11 cellular contexts compared by ENCODE assay signal in genomic region chr7:36949711-36950600, GRCh38.
A peak's percentile ranks its signal among the peaks of the same experiment; 100 is the strongest.
DNase-seq lines count a peak whose midpoint lies in the region; ATAC-seq and TF ChIP-seq lines count a peak whose summit lies in the region.
"Had no signal": no experiment of that assay in that cellular context is flagged by ENCODE, and none has a peak within 500 bp of the region (broad histone marks: within the 10 kb centered on the region; RNA-seq: fewer than 3 reads in every experiment).

No MANE protein-coding gene starts in this region.

- DNase-seq in NCI-H2081 (lab: John Stamatoyannopoulos, UW) (peak; percentile 45 to 51), NCI-H2081 treated with DMSO at 0.1 percent for 48 hours (lab: John Stamatoyannopoulos, UW) (no peak), NCI-H2227 (lab: John Stamatoyannopoulos, UW; ENCODE audit: unreplicated experiment) (peak; percentile 14), epithelial cell of esophagus (ENCODE audit: low read depth) (peak; percentile 63), prostate gland (ENCODE audit: low spot score) (peak; percentile 55), Calu3 (no peak), kidney glomerular epithelial cell (lab: John Stamatoyannopoulos, UW) (no peak)
- DNase-seq: NCI-H446 treated with DMSO at 0.1 percent for 48 hours; stimulated activated naive CD4-positive, alpha-beta T cell treated with Interleukin-2 at 50 U/mL for 16 hours had no signal

- H3K27me3 Mint-ChIP-seq in Calu3 (ENCODE audit: unreplicated experiment), result peaks cover 46% of the 10 kb centered on the region
- H3K27me3 Mint-ChIP-seq: activated naive CD8-positive, alpha-beta T cell had no signal

- CTCF ChIA-PET in Calu3 (lab: Charles Lee), result no interaction called here

- no TSS peak for BruUV-seq in Calu3 (replicated peaks; lab: Mats Ljungman, UMichigan)

- TF ChIP-seq CTCF in epithelial cell of esophagus (IDR thresholded peaks at IDR 0.05; ENCODE audit: insufficient read depth, low read depth, low read length, missing control alignments), result no peak
- TF ChIP-seq CTCF in prostate gland (IDR thresholded peaks at IDR 0.05), result no peak
- TF ChIP-seq CTCF in Calu3 (IDR thresholded peaks at IDR 0.05; ENCODE audit: unreplicated experiment), result no peak

- no peaks in the 10 kb centered on the region for H3K36me3 Mint-ChIP-seq in Calu3 (ENCODE audit: insufficient read depth, unreplicated experiment)

- H3K4me3 ChIP-seq in epithelial cell of esophagus (ENCODE audit: low read length) (no peak overlapping the region), prostate gland (no peak overlapping the region)

- 68% methylated on average over 8 of the region's 8 CpGs for WGBS in prostate gland

- TF ChIP-seq POLR2A in prostate gland (IDR thresholded peaks at IDR 0.05), result no peak

- no peak for ATAC-seq in GM19328 (IDR thresholded peaks at IDR 0.05; ENCODE audit: unreplicated experiment)

- H3K36me3 ChIP-seq in prostate gland, result no peaks in the 10 kb centered on the region

- H3K9me3 ChIP-seq in prostate gland, result no peaks in the 10 kb centered on the region

- H3K4me1 Mint-ChIP-seq in Calu3 (ENCODE audit: low read depth, unreplicated experiment), result no peaks in the 10 kb centered on the region

- H3K4me3 Mint-ChIP-seq in Calu3 (ENCODE audit: low read depth, unreplicated experiment), result no peak overlapping the region
- H3K4me3 Mint-ChIP-seq: activated naive CD8-positive, alpha-beta T cell had no signal

- H3K27ac Mint-ChIP-seq in Calu3 (ENCODE audit: unreplicated experiment), result no peak overlapping the region
- H3K27ac Mint-ChIP-seq: activated naive CD8-positive, alpha-beta T cell had no signal

- H3K9me3 Mint-ChIP-seq in Calu3 (ENCODE audit: low read depth, unreplicated experiment), result peaks cover 13% of the 10 kb centered on the region

- intact Hi-C loops in prostate gland (cut with DNase I) (no loop called here), Calu3 (cut with micrococcal nuclease; ENCODE audit: unreplicated experiment) (no loop called here)

- peaks cover 11% of the 10 kb centered on the region for H3K4me1 ChIP-seq in prostate gland (replicated peaks)

- H3K27me3 ChIP-seq in prostate gland (replicated peaks; ENCODE audit: insufficient read depth), result no peaks in the 10 kb centered on the region

- H3K27ac ChIP-seq in prostate gland, result no peak overlapping the region

Comparison
In these comparisons a context has a peak if more than half of its experiments do, and no peak if none do; other contexts are left out.
1. DNase-seq: peak in NCI-H2081 (2 of 2), NCI-H2227 (single experiment), epithelial cell of esophagus (single experiment) and prostate gland (single experiment); none in NCI-H2081 treated with DMSO at 0.1 percent for 48 hours (single experiment), Calu3 (single experiment) and kidney glomerular epithelial cell (single experiment).